16 cellular contexts compared by ENCODE assay signal in the genomic region with DNA sequence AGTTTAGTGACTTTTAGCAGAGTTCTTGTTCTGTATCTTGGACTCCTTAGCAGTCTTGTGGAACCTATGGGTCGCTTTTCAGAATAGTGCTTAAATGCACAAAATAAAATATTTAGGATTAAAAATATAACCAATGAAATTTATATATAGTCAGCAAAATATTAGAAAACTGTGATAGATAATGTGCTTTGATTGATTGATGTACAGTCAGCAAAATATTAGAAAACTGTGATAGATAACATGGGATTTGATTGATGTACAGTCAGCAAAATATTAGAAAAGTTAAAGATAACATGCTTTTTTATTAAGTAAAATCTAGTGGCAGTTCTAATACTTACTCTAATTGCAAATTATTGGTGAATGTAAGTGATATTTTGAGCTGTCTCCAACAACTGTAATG. TPM values are rescaled to one million over a fixed set of nuclear protein-coding genes. Genes with fewer than 3 reads are reported as not detected.
DNase-seq lines count a peak whose midpoint lies in the region; ATAC-seq, FAIRE-seq and TF ChIP-seq lines count a peak whose summit lies in the region.
"Had no signal": no experiment of that assay in that cellular context is flagged by ENCODE, and none has a peak within 500 bp of the region (broad histone marks: within the 10 kb centered on the region; RNA-seq: fewer than 3 reads in every experiment).

No MANE protein-coding gene starts in this region.

- 44% methylated on average over 1 of the region's 1 CpG for WGBS in HepG2 (ENCODE audit: low lambda C conversion rate)
- WGBS in H9 (ENCODE audit: extremely low coverage, insufficient read length, low lambda C conversion rate): no CpG with 5 or more reads among the region's 1 CpG

- no peaks in the 10 kb centered on the region for H4K20me1 ChIP-seq in HepG2 (ENCODE audit: insufficient read depth, low read length)
- no peaks in the 10 kb centered on the region for H4K20me1 ChIP-seq in H9 (ENCODE audit: control insufficient read depth, insufficient read depth, insufficient read length)
- H4K20me1 ChIP-seq: BLaER1 had no signal

- no peak overlapping the region for H2BK20ac ChIP-seq in H9 (ENCODE audit: low read depth, low read length, poor library complexity, severe bottlenecking)

- intact Hi-C loops in cardiac septum (cut with DNase I): no loop called here
- intact Hi-C loops in HepG2 (cut with micrococcal nuclease; ENCODE audit: unreplicated experiment): no loop called here

- H3K4me1 Mint-ChIP-seq in H9: no peaks in the 10 kb centered on the region
- H3K4me1 Mint-ChIP-seq: CD14-positive monocyte; CD4-positive, alpha-beta memory T cell; GM23338 had no signal

- no peak overlapping the region for H3K56ac ChIP-seq in H9 (ENCODE audit: insufficient read length, low read depth, low read length)

- peak overlapping the region; percentile 66 for H3K27ac ChIP-seq in cardiac muscle cell
- no peak overlapping the region for H3K27ac ChIP-seq in HepG2 (ENCODE audit: extremely low read length, insufficient read depth, low read length)
- peak overlapping the region; percentile 58 to 84 for H3K27ac ChIP-seq in thoracic aorta
- no peak overlapping the region for H3K27ac ChIP-seq in H9 (ENCODE audit: insufficient read length, low read depth, low read length)
- H3K27ac ChIP-seq: 22Rv1, BLaER1 had no signal

- H3K14ac ChIP-seq in H9 (ENCODE audit: insufficient read depth, low read length): no peak overlapping the region

- H3K9me3 ChIP-seq in cardiac muscle cell (ENCODE audit: low read depth): no peaks in the 10 kb centered on the region
- no peaks in the 10 kb centered on the region for H3K9me3 ChIP-seq in adipocyte (ENCODE audit: control insufficient read depth, low read length)
- no peaks in the 10 kb centered on the region for H3K9me3 ChIP-seq in HepG2 (ENCODE audit: low read length)
- H3K9me3 ChIP-seq in thoracic aorta: no peaks in the 10 kb centered on the region
- H3K9me3 ChIP-seq in H9 (ENCODE audit: control insufficient read depth, low read depth, low read length): no peaks in the 10 kb centered on the region
- H3K9me3 ChIP-seq: BLaER1 had no signal

- H2BK120ac ChIP-seq in H9 (ENCODE audit: low read depth, low read length, poor library complexity, severe bottlenecking): no peak overlapping the region

- TF ChIP-seq RAD21 in HepG2 (CRISPR knock-in tag; IDR thresholded peaks at IDR 0.05): no peak

- H3K23ac ChIP-seq in H9 (ENCODE audit: insufficient read length, low read depth, low read length): no peak overlapping the region

- no peaks in the 10 kb centered on the region for H3K79me1 ChIP-seq in H9 (ENCODE audit: insufficient read depth, low read depth, low read length, poor library complexity, severe bottlenecking)

- H3K9ac ChIP-seq in adipocyte (ENCODE audit: low read length) (peak overlapping the region; percentile 84), HepG2 (ENCODE audit: insufficient read depth, low read depth, low read length) (no peak overlapping the region), H9 (ENCODE audit: extremely low read depth, insufficient read length, low read length) (no peak overlapping the region)
- H3K9ac ChIP-seq: BLaER1 had no signal

- no peak overlapping the region for H2BK5ac ChIP-seq in H9 (ENCODE audit: insufficient read length, low read length)

- H3K4me3 Mint-ChIP-seq in H9: no peak overlapping the region
- H3K4me3 Mint-ChIP-seq: CD14-positive monocyte; CD4-positive, alpha-beta memory T cell; GM23338 had no signal

- peaks cover 55% of the 10 kb centered on the region for H3K4me1 ChIP-seq in cardiac muscle cell (ENCODE audit: low read depth)
- H3K4me1 ChIP-seq in adipocyte (ENCODE audit: control insufficient read depth, insufficient read depth, low read length): peaks cover 66% of the 10 kb centered on the region
- H3K4me1 ChIP-seq in HepG2 (ENCODE audit: insufficient read depth, low read length): peaks cover 14% of the 10 kb centered on the region
- peaks cover 62 to 96% of the 10 kb centered on the region in 2 donors for H3K4me1 ChIP-seq in thoracic aorta (ENCODE audit: control insufficient read depth in 1 of 2, low read depth in 2 of 2)
- no peaks in the 10 kb centered on the region for H3K4me1 ChIP-seq in H9 (ENCODE audit: insufficient read depth, low read length)
- H3K4me1 ChIP-seq: BLaER1 had no signal

- ATAC-seq in HepG2: no peak
- no peak for ATAC-seq in thoracic aorta (ENCODE audit: insufficient number of reproducible peaks, low FRiP score, low read depth)
- ATAC-seq: GM23338 had no signal

- TF ChIP-seq CTCF in cardiac muscle cell (IDR thresholded peaks at IDR 0.05; ENCODE audit: low read depth, low read length) (no peak), HepG2 (CRISPR knock-in tag; IDR thresholded peaks at IDR 0.05) (no peak), thoracic aorta (IDR thresholded peaks at IDR 0.05) (no peak), GM13976 (IDR thresholded peaks at IDR 0.05; ENCODE audit: borderline replicate concordance, control extremely low read depth, extremely low read depth, insufficient read depth, missing control alignments) (no peak), H9 (conservative IDR thresholded peaks at IDR 0.05) (no peak)

- H3K4me2 ChIP-seq in HepG2 (ENCODE audit: low read depth, low read length) (no peak overlapping the region), H9 (ENCODE audit: insufficient read depth, insufficient read length, low read length) (no peak overlapping the region)
- H3K4me2 ChIP-seq: BLaER1, GM23338 had no signal

- CTCF ChIA-PET in HepG2 (lab: Yijun Ruan, JAX; ENCODE audit: low intra/inter-chr PET ratio, low total read pairs): no interaction called here

- H2BK15ac ChIP-seq in H9 (ENCODE audit: low read depth, low read length): no peak overlapping the region

- in situ Hi-C loops in HepG2 (cut with HindIII; ENCODE audit: extremely low pct_ligation_motif_present, low pct_unique_long_range_greater_than_20kb): no loop called here
- in situ Hi-C loops in GM13976 (cut with MboI; ENCODE audit: low sequenced_read_pairs, unreplicated experiment): no loop called here

- H3K27me3 Mint-ChIP-seq in H9 (ENCODE audit: low read depth): peaks cover 4% of the 10 kb centered on the region

- H3K9me3 Mint-ChIP-seq in H9: no peaks in the 10 kb centered on the region
- H3K9me3 Mint-ChIP-seq: GM23338 had no signal

- POLR2A ChIA-PET in HepG2 (lab: Yijun Ruan, JAX): no interaction called here

- H3K27me3 ChIP-seq in cardiac muscle cell: no peaks in the 10 kb centered on the region
- H3K27me3 ChIP-seq in adipocyte (replicated peaks; ENCODE audit: control insufficient read depth, insufficient read depth, low read length): no peaks in the 10 kb centered on the region
- no peaks in the 10 kb centered on the region for H3K27me3 ChIP-seq in HepG2 (ENCODE audit: control insufficient read depth in 1 of 2, insufficient read depth in 2 of 2, low read length in 2 of 2)
- no peaks in the 10 kb centered on the region for H3K27me3 ChIP-seq in thoracic aorta (replicated peaks; ENCODE audit: insufficient read depth)
- no peaks in the 10 kb centered on the region for H3K27me3 ChIP-seq in H9 (ENCODE audit: insufficient read depth, low read length)
- H3K27me3 ChIP-seq: BLaER1 had no signal

- no peak for TF ChIP-seq EP300 in HepG2 (IDR thresholded peaks at IDR 0.05; ENCODE audit: low read depth in 2 of 2, low read length in 2 of 2)
- TF ChIP-seq EP300 in HepG2 (CRISPR knock-in tag; IDR thresholded peaks at IDR 0.05; ENCODE audit: borderline replicate concordance): no peak

- no peak for FAIRE-seq in HepG2 (lab: Jason Lieb, UNC)

- H2AK5ac ChIP-seq in H9 (ENCODE audit: insufficient read length, low read length): no peak overlapping the region

- H3K36me3 ChIP-seq in cardiac muscle cell (no peaks in the 10 kb centered on the region), adipocyte (ENCODE audit: control insufficient read depth, insufficient read depth, low read length, severe bottlenecking) (peaks cover 6% of the 10 kb centered on the region), HepG2 (replicated peaks in 1 of 2; ENCODE audit: control insufficient read depth in 1 of 2, insufficient read depth in 2 of 2, low read length in 2 of 2) (no peaks in the 10 kb centered on the region), thoracic aorta (no peaks in the 10 kb centered on the region)
- H3K36me3 ChIP-seq: BLaER1 had no signal

- no peak overlapping the region for H3K4ac ChIP-seq in H9 (ENCODE audit: low read depth, low read length)

- H4K91ac ChIP-seq in H9 (ENCODE audit: insufficient read length, low read depth, low read length): no peak overlapping the region

- BruUV-seq in HepG2 (replicated peaks; lab: Mats Ljungman, UMichigan): no TSS peak

- H3K4me3 ChIP-seq in cardiac muscle cell: no peak overlapping the region
- no peak overlapping the region for H3K4me3 ChIP-seq in adipocyte (ENCODE audit: low read length)
- H3K4me3 ChIP-seq in HepG2 (replicated peaks in 1 of 3; ENCODE audit: insufficient read depth in 1 of 3, low read depth in 2 of 3, low read length in 3 of 3): no peak overlapping the region
- no peak overlapping the region for H3K4me3 ChIP-seq in thoracic aorta
- H3K4me3 ChIP-seq: BLaER1, GM23338 had no signal

- no peaks in the 10 kb centered on the region for H3K79me2 ChIP-seq in HepG2 (ENCODE audit: insufficient read depth, low read length)
- no peaks in the 10 kb centered on the region for H3K79me2 ChIP-seq in H9 (ENCODE audit: insufficient read depth, low read length)

- H4K5ac ChIP-seq in H9 (ENCODE audit: insufficient read length, low read depth, low read length): no peak overlapping the region

- H4K8ac ChIP-seq in H9 (replicated peaks; ENCODE audit: insufficient read length, low read depth, low read length): no peak overlapping the region

- no peak overlapping the region for H3K18ac ChIP-seq in H9 (ENCODE audit: insufficient read length, low read depth, low read length)

- H2BK12ac ChIP-seq in H9 (ENCODE audit: insufficient read length, low read depth, low read length): no peak overlapping the region

- no peak for DNase-seq in cardiac muscle cell (ENCODE audit: low read depth in 1 of 2, low spot score in 1 of 2)
- no peak for DNase-seq in cardiac septum (ENCODE audit: low spot score)
- DNase-seq in adipocyte (ENCODE audit: low read depth): no peak
- no peak for DNase-seq in HepG2 (ENCODE audit: low spot score)
- no peak for DNase-seq in thoracic aorta (ENCODE audit: low spot score)
- no peak for DNase-seq in GM13976 (ENCODE audit: low spot score)
- no peak for DNase-seq in H9
- DNase-seq: CD4-positive, alpha-beta memory T cell; DMS153; DMS79; GDM1; H7 had no signal

- no peak overlapping the region for H3T11ph ChIP-seq in H9 (ENCODE audit: low read length)

- no peak for TF ChIP-seq POLR2A in HepG2 (IDR thresholded peaks at IDR 0.05; ENCODE audit: insufficient read depth in 1 of 2, low read depth in 2 of 2, low read length in 2 of 2)

- H3K23me2 ChIP-seq in H9 (ENCODE audit: insufficient read length, low read depth, low read length, poor library complexity, severe bottlenecking): no peaks in the 10 kb centered on the region

- no peaks in the 10 kb centered on the region for H3K36me3 Mint-ChIP-seq in H9 (ENCODE audit: insufficient read depth in 1 of 3, low read depth in 3 of 3)
- H3K36me3 Mint-ChIP-seq: CD14-positive monocyte; CD4-positive, alpha-beta memory T cell had no signal

- no peak overlapping the region for H3K27ac Mint-ChIP-seq in H9
- H3K27ac Mint-ChIP-seq: CD14-positive monocyte; CD4-positive, alpha-beta memory T cell; GM23338 had no signal

- H2AFZ ChIP-seq in HepG2 (ENCODE audit: low read length) (no peak overlapping the region), H9 (ENCODE audit: low read length) (no peak overlapping the region)
- H2AFZ ChIP-seq: GM23338 had no signal

RNA-seq across cellular contexts. Expression of a gene that starts 16.1 kb away (rescaled TPM):
- total RNA-seq in cardiac muscle cell (94.7 and 121 TPM in 2 replicates), cardiac septum (165 TPM), HepG2 (2016; rRNA removed; fragmentation: Illumina TruSeq; extraction: Trizol) (1.5 and 1.8 TPM in 2 replicates), thoracic aorta (10 to 100 TPM; 45.9 to 84.2 TPM), H9 (2021) (3.6 and 4.0 TPM in 2 replicates)
- polyA plus RNA-seq in cardiac muscle cell (55.1 and 71.7 TPM in 2 replicates), HepG2 (2011; rRNA removed) (0.14 and 0.25 TPM in 2 replicates)
- 0.18 TPM in 1 of 2 replicates, not detected in the other for total RNA-seq in HepG2 (2016; cell fraction: cytosol; rRNA removed; fragmentation: Illumina TruSeq; extraction: Trizol; ENCODE audit: low read depth)
- 1.1 and 1.7 TPM in 2 replicates for total RNA-seq in HepG2 (2016; cell fraction: insoluble cytoplasmic fraction; rRNA removed; fragmentation: Illumina TruSeq; extraction: Trizol)
- 0.56 and 1.2 TPM in 2 replicates for total RNA-seq in HepG2 (2016; cell fraction: membrane; rRNA removed; fragmentation: Illumina TruSeq; extraction: Trizol)
- 0.34 and 0.87 TPM in 2 replicates for total RNA-seq in HepG2 (2016; cell fraction: nucleus; rRNA removed; fragmentation: Illumina TruSeq; extraction: Trizol)
- 0.11 and 0.24 TPM in 2 replicates for polyA plus RNA-seq in HepG2 (2011; cell fraction: cytosol; rRNA removed)
- 0.16 and 0.31 TPM in 2 replicates for polyA plus RNA-seq in HepG2 (2011; cell fraction: nucleus; rRNA removed)
- polyA plus RNA-seq in HepG2 (2012): 0.63 and 0.75 TPM in 2 replicates
- polyA plus RNA-seq in HepG2 (2016; cell fraction: cytosol; fragmentation: Illumina TruSeq; extraction: Trizol; ENCODE audit: low read depth): not detected in 2 replicates
- polyA plus RNA-seq in HepG2 (2016; cell fraction: insoluble cytoplasmic fraction; fragmentation: Illumina TruSeq; extraction: Trizol; ENCODE audit: low read depth): 0.19 TPM in 1 of 2 replicates, not detected in the other
- polyA plus RNA-seq in HepG2 (2016; cell fraction: membrane; fragmentation: Illumina TruSeq; extraction: Trizol; ENCODE audit: low read depth): not detected in 2 replicates
- polyA plus RNA-seq in HepG2 (2016; cell fraction: nucleus; fragmentation: Illumina TruSeq; extraction: Trizol; ENCODE audit: insufficient read depth, low read depth): 0.26 and 0.41 TPM in 2 replicates
- polyA minus RNA-seq in HepG2 (2011; rRNA and poly(A)+ RNA removed; ENCODE audit: low replicate concordance): 0.04 TPM in 1 of 2 replicates, not detected in the other
- polyA minus RNA-seq in HepG2 (2011; cell fraction: cytosol; rRNA and poly(A)+ RNA removed): 0.20 and 0.88 TPM in 2 replicates
- polyA minus RNA-seq in HepG2 (2011; cell fraction: nucleus; rRNA and poly(A)+ RNA removed): 0.87 and 1.5 TPM in 2 replicates
- total RNA-seq: CD4-positive, alpha-beta memory T cell had no signal
- polyA plus RNA-seq: CD14-positive monocyte; CD4-positive, alpha-beta memory T cell had no signal

Comparison
In these comparisons a context has a peak if more than half of its experiments do, and no peak if none do; other contexts are left out.
1. H3K27ac ChIP-seq: peak in cardiac muscle cell (single experiment) and thoracic aorta (2 of 2); none in HepG2 (single experiment) and H9 (single experiment).